ENCODE assay signal across 30 cellular contexts in genomic region chr6:125526007-125526720, GRCh38.
"Had no signal": no experiment of that assay in that cellular context is flagged by ENCODE, and none has a peak within 500 bp of the region (broad histone marks: within the 10 kb centered on the region; RNA-seq: fewer than 3 reads in every experiment).

No MANE protein-coding gene starts in this region.

- H3K4me2 ChIP-seq: neural progenitor cell had no signal

- H3K4me1 ChIP-seq: esophagus squamous epithelium, prostate gland, right atrium auricular region, sigmoid colon, stomach, tibial artery had no signal

- H3K9me3 Mint-ChIP-seq: memory B cell; mesothelial cell of epicardium; nephron; stimulated activated effector memory CD8-positive, alpha-beta T cell treated with anti-CD3 and anti-CD28 coated beads, Interleukin-12 subunit alpha, Interleukin-12 subunit beta, amount 100 ng/mL, for 72 hours had no signal

- H3K4me3 ChIP-seq: coronary artery, esophagus squamous epithelium, lung, mucosa of descending colon, neural progenitor cell, prostate gland, right atrium auricular region, sigmoid colon, stomach, testis, tibial artery had no signal

- H3K4me3 Mint-ChIP-seq: immature natural killer cell; memory B cell; mesothelial cell of epicardium; naive B cell; nephron; neural progenitor cell; stimulated activated effector memory CD8-positive, alpha-beta T cell treated with anti-CD3 and anti-CD28 coated beads, Interleukin-12 subunit alpha, Interleukin-12 subunit beta, amount 100 ng/mL, for 72 hours; type B pancreatic cell had no signal

- H3K27ac Mint-ChIP-seq: immature natural killer cell; memory B cell; mesothelial cell of epicardium; naive B cell; neural progenitor cell; stimulated activated effector memory CD8-positive, alpha-beta T cell treated with anti-CD3 and anti-CD28 coated beads, Interleukin-12 subunit alpha, Interleukin-12 subunit beta, amount 100 ng/mL, for 72 hours; type B pancreatic cell had no signal

- H3K9ac ChIP-seq: neural progenitor cell had no signal

- H3K27me3 ChIP-seq: neural progenitor cell, right atrium auricular region, sigmoid colon, testis, tibial artery had no signal

- H3K4me1 Mint-ChIP-seq: immature natural killer cell; memory B cell; naive B cell; stimulated activated effector memory CD8-positive, alpha-beta T cell treated with anti-CD3 and anti-CD28 coated beads, Interleukin-12 subunit alpha, Interleukin-12 subunit beta, amount 100 ng/mL, for 72 hours had no signal

- H3K9me3 ChIP-seq: esophagus squamous epithelium, mucosa of descending colon, prostate gland, right atrium auricular region, sigmoid colon, stomach, testis, tibial artery had no signal

- H3K27ac ChIP-seq: coronary artery, esophagus squamous epithelium, neural progenitor cell, prostate gland, right atrium auricular region, sigmoid colon, stomach, testis, tibial artery had no signal

- DNase-seq: dermis blood vessel endothelial cell; effector memory CD4-positive, alpha-beta T cell; erythroblast; esophagus squamous epithelium; foreskin melanocyte; hypothalamus; immature natural killer cell; islet precursor cell; kidney glomerular epithelial cell; left colon; left ventricle myocardium superior; mucosa of descending colon; naive B cell; sigmoid colon; stimulated activated CD4-positive, alpha-beta T cell treated with anti-CD3 and anti-CD28 coated beads, Interleukin-2, amount 100 ng/mL, for 24 hours; stimulated activated CD4-positive, alpha-beta T cell treated with anti-CD3 and anti-CD28 coated beads, Interleukin-4, amount 100 ng/mL, for 24 hours; stimulated activated naive CD4-positive, alpha-beta T cell treated with Interleukin-2 at 50 U/mL for 16 hours; stomach; testis; tibial artery had no signal

- H3K36me3 ChIP-seq: esophagus squamous epithelium, neural progenitor cell, prostate gland, right atrium auricular region, sigmoid colon, stomach, tibial artery had no signal

- ATAC-seq: left colon; left ventricle myocardium superior; mucosa of descending colon; stimulated activated effector memory CD8-positive, alpha-beta T cell treated with anti-CD3 and anti-CD28 coated beads, Interleukin-12 subunit alpha, Interleukin-12 subunit beta, amount 100 ng/mL, for 72 hours had no signal

- H2AFZ ChIP-seq: neural progenitor cell had no signal

- H3K36me3 Mint-ChIP-seq: immature natural killer cell; memory B cell; mesothelial cell of epicardium; naive B cell; neural progenitor cell; stimulated activated effector memory CD8-positive, alpha-beta T cell treated with anti-CD3 and anti-CD28 coated beads, Interleukin-12 subunit alpha, Interleukin-12 subunit beta, amount 100 ng/mL, for 72 hours; type B pancreatic cell had no signal
